ENCODE assay signal across 8 cellular contexts in the genomic region with DNA sequence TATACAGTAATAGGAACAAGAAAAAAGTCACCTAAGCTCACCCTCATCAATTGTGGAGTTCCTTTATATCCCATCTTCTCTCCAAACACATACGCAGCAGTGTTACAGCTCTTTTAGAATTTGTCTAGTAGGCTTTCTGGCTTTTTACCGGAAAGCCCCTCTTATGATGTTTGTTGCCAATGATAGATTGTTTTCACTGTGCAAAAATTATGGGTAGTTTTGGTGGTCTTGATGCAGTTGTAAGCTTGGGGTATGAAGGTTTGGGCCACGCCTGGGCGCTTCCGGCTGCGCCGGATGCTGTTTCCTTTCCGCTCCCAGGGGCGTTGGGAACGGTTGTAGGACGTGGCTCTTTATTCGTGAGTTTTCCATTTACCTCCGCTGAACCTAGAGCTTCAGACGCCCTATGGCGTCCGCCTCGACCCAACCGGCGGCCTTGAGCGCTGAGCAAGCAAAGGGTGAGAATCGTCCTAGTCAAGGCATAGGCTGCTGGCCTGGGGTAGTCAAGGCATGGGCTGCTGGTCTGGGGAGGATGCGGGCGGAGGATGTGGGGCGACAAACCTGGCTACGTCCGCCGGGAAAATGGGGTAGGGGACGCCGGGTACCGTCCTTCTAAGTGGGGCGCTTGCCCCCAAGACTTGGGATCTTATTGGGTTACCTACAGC. TPM values are rescaled to one million over a fixed set of nuclear protein-coding genes. Genes with fewer than 3 reads are reported as not detected.
A peak's percentile ranks its signal among the peaks of the same experiment; 100 is the strongest.
DNase-seq lines count a peak whose midpoint lies in the region; TF ChIP-seq lines count a peak whose summit lies in the region.

Gene C12orf57, plus strand, starts transcription at position 304 of the 662 bp plus-strand sequence. Its CDS starts 100 bp downstream, at position 404.
Gene RNU7-1, plus strand, starts transcription at position 98 of the 662 bp plus-strand sequence.

- H3K4me1 Mint-ChIP-seq in HFFc6 (ENCODE audit: low read depth) = peaks cover 45% of the 10 kb centered on the region
- peaks cover 53% of the 10 kb centered on the region for H3K4me1 Mint-ChIP-seq in activated naive CD8-positive, alpha-beta T cell treated with anti-CD3 and anti-CD28 coated beads for 36 hours

- H3K27ac ChIP-seq in ovary (peak within 1 kb of the TSS; percentile 68 to 94), vagina (peak within 1 kb of the TSS; percentile 95)

- H3K4me3 Mint-ChIP-seq in HFFc6 = peak within 1 kb of the TSS; percentile 94
- H3K4me3 Mint-ChIP-seq in activated naive CD8-positive, alpha-beta T cell treated with anti-CD3 and anti-CD28 coated beads for 36 hours = peak within 1 kb of the TSS; percentile 84

- H3K27ac Mint-ChIP-seq in HFFc6 = peak within 1 kb of the TSS; percentile 100
- peak within 1 kb of the TSS; percentile 93 for H3K27ac Mint-ChIP-seq in activated naive CD8-positive, alpha-beta T cell treated with anti-CD3 and anti-CD28 coated beads for 36 hours

- peaks cover 9% of the 10 kb centered on the region; the same call in 1 of the 2 replicates for H3K9me3 Mint-ChIP-seq in HFFc6
- H3K9me3 Mint-ChIP-seq in activated naive CD8-positive, alpha-beta T cell treated with anti-CD3 and anti-CD28 coated beads for 36 hours = no peaks in the 10 kb centered on the region

- H3K36me3 ChIP-seq in ovary (no peaks in the 10 kb centered on the region), vagina (no peaks in the 10 kb centered on the region)

- no peaks in the 10 kb centered on the region for H3K9me3 ChIP-seq in ovary
- no peaks in the 10 kb centered on the region for H3K9me3 ChIP-seq in vagina

- no peaks in the 10 kb centered on the region for H3K27me3 ChIP-seq in ovary
- H3K27me3 ChIP-seq in vagina = no peaks in the 10 kb centered on the region

- no peak for TF ChIP-seq EP300 in ovary (IDR thresholded peaks at IDR 0.05)

- TF ChIP-seq POLR2A in ovary (IDR thresholded peaks at IDR 0.05) (peak; percentile 75), vagina (IDR thresholded peaks at IDR 0.05) (peak in 1 of 2 donors; percentile 62)

- peak; percentile 78 for DNase-seq in GM10266 (ENCODE audit: extremely low spot score)
- DNase-seq in HFFc6 = peak; percentile 87
- peak; percentile 98 for DNase-seq in MV-4-11 (lab: John Stamatoyannopoulos, UW)
- peak; percentile 96 for DNase-seq in SIG-M5 treated with dmso at 0.1 percent for 504 hours (lab: John Stamatoyannopoulos, UW; ENCODE audit: unreplicated experiment)
- peak; percentile 89 for DNase-seq in activated naive CD8-positive, alpha-beta T cell treated with anti-CD3 and anti-CD28 coated beads for 36 hours
- peak; percentile 90 for DNase-seq in globus pallidus (ENCODE audit: low spot score)
- peak; percentile 68 to 87 (median 79) for DNase-seq in ovary
- no peak for DNase-seq in vagina (ENCODE audit: extremely low spot score in 2 of 2)

- intact Hi-C loops in ovary (cut with DNase I) = loop anchor here in 1 of 4 donors (2.0 kb wide), 1 partner anchor 21 kb away; no protein-coding TSS in a partner anchor
- intact Hi-C loops in vagina (cut with DNase I) = loop anchor here (5.0 kb wide), 1 partner anchor 148 kb away; the partner anchor contains the start of gene C1R

- 0% methylated on average over 31 of the region's 31 CpGs for WGBS in ovary, 3 donors

- peaks cover 26% of the 10 kb centered on the region for H3K36me3 Mint-ChIP-seq in HFFc6 (ENCODE audit: low read depth)
- peaks cover 20% of the 10 kb centered on the region for H3K36me3 Mint-ChIP-seq in activated naive CD8-positive, alpha-beta T cell treated with anti-CD3 and anti-CD28 coated beads for 36 hours

- H3K4me3 ChIP-seq in ovary (peak within 1 kb of the TSS; percentile 60), vagina (peak within 1 kb of the TSS; percentile 56 to 73)

- TF ChIP-seq CTCF in GM10266 (IDR thresholded peaks at IDR 0.05; ENCODE audit: control insufficient read depth, insufficient read depth, low read depth, missing control alignments) (no peak), HFFc6 (IDR thresholded peaks at IDR 0.05) (no peak), ovary (IDR thresholded peaks at IDR 0.05) (peak in 1 of 3 donors; percentile 15), vagina (IDR thresholded peaks at IDR 0.05) (no peak)

- H3K4me1 ChIP-seq in ovary (ENCODE audit: insufficient read depth) = peaks cover 16% of the 10 kb centered on the region
- H3K4me1 ChIP-seq in vagina = peaks cover 41% of the 10 kb centered on the region

- H3K27me3 Mint-ChIP-seq in HFFc6 (ENCODE audit: insufficient read depth) = peaks cover 27% of the 10 kb centered on the region
- H3K27me3 Mint-ChIP-seq in activated naive CD8-positive, alpha-beta T cell treated with anti-CD3 and anti-CD28 coated beads for 36 hours = peaks cover 4% of the 10 kb centered on the region

RNA-seq across cellular contexts. Expression of gene C12orf57, which starts in this region (rescaled TPM):
- 100 to 1,000 TPM; 115 to 131 (median 123) TPM for total RNA-seq in HFFc6 (2021; fragmentation: NEBNext Ultra II Directional; extraction: Animal tissue kit (Norgen Biotek cat#: 25700))
- 100 to 1,000 TPM; 203 to 208 TPM for total RNA-seq in activated naive CD8-positive, alpha-beta T cell treated with anti-CD3 and anti-CD28 coated beads for 36 hours
- total RNA-seq in ovary (1,000 to 10,000 TPM in 1 of 7 donors, 100 to 1,000 TPM in 6; 457 to 1,838 (median 633) TPM), vagina (760 TPM)
- polyA plus RNA-seq in ovary = 1,000 to 10,000 TPM in 1 of 2 donors, 10 to 100 TPM in 1; 40.3 to 1,266 TPM

RNA-seq across cellular contexts. Expression of gene RNU7-1, which starts in this region (rescaled TPM):
- total RNA-seq in HFFc6 (2021; fragmentation: NEBNext Ultra II Directional; extraction: Animal tissue kit (Norgen Biotek cat#: 25700)) = not detected
- not detected for total RNA-seq in activated naive CD8-positive, alpha-beta T cell treated with anti-CD3 and anti-CD28 coated beads for 36 hours
- not detected for total RNA-seq in ovary
- polyA plus RNA-seq in ovary = not detected
- total RNA-seq in vagina = not detected

Comparison
In these comparisons a context has a peak if more than half of its experiments do, and no peak if none do; other contexts are left out.
1. DNase-seq: peak in GM10266 (single experiment), HFFc6 (single experiment), MV-4-11 (single experiment), SIG-M5 treated with dmso at 0.1 percent for 504 hours (single experiment), activated naive CD8-positive, alpha-beta T cell treated with anti-CD3 and anti-CD28 coated beads for 36 hours (single experiment), globus pallidus (single experiment) and ovary (5 of 5); none in vagina (0 of 2).